Comparison of ENCODE assay signal across 8 cellular contexts in the genomic region with DNA sequence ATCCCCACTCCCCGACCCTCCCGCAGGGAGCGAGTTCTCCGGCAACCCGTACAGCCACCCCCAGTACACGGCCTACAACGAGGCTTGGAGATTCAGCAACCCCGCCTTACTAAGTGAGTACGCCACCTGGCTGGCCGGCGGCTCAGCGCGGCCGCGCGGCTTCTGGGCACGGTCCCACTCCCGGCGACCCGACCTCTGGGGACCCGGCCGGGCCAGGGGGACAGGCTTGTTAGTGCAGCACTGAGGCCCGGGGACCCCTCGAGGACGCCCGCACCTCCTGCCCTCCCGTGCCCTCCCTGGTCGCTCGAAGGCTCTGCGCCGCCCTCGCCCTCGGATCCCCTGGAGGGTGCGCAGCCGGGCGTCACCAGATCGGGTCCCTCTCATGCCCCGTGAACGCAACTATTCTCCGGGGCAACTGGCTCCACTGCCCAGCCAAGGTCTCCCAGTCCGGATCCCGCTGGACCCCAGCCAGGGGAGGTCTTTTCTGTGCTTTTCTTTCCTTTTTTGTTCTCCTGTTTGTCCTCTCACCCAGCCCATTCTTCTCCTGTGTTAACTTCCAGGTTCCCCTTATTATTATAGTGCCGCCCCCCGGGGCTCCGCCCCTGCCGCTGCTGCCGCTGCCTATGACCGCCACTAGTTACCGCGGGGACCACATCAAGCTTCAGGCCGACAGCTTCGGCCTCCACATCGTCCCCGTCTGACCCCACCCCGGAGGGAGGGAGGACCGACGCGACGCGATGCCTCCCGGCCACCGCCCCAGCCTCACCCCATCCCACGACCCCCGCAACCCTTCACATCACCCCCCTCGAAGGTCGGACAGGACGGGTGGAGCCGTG.
A peak's percentile ranks its signal among the peaks of the same experiment; 100 is the strongest.
DNase-seq lines count a peak whose midpoint lies in the region; ATAC-seq, FAIRE-seq and TF ChIP-seq lines count a peak whose summit lies in the region.

No MANE protein-coding gene starts in this region.

- no peak overlapping the region for H3K18ac ChIP-seq in mesenchymal stem cell (ENCODE audit: low read depth in 1 of 2, low read length in 2 of 2)

- H3K23ac ChIP-seq in mesenchymal stem cell (ENCODE audit: low read length in 2 of 2): no peak overlapping the region

- H3K36me3 Mint-ChIP-seq in central memory CD8-positive, alpha-beta T cell (ENCODE audit: insufficient read depth): peaks cover 4% of the 10 kb centered on the region

- H3K4me3 ChIP-seq in mesenchymal stem cell (ENCODE audit: insufficient read depth in 1 of 2, low read depth in 1 of 2, low read length in 2 of 2): peak overlapping the region in 1 of 2 experiments; percentile 36

- 0 out of 2 replicates have a peak, but pooled peaks have one; percentile 15 for TF ChIP-seq CTCF in RWPE1 (conservative IDR thresholded peaks at IDR 0.05; ENCODE audit: low read depth)

- H3K27ac Mint-ChIP-seq in central memory CD8-positive, alpha-beta T cell (ENCODE audit: low read depth): no peak overlapping the region

- no peak overlapping the region for H3K9ac ChIP-seq in mesenchymal stem cell (ENCODE audit: low read length)

- peak overlapping the region; percentile 25 for H3K4me2 ChIP-seq in mesenchymal stem cell (ENCODE audit: low read length, poor library complexity, severe bottlenecking)

- POLR2A ChIA-PET in RWPE1 (lab: Yijun Ruan, JAX; ENCODE audit: low non-redundant PET): interaction anchor here (0.7 kb wide), 1 partner anchor 488 kb away, joined by 3 read pairs; no protein-coding TSS in a partner anchor

- no peak overlapping the region for H2AK5ac ChIP-seq in mesenchymal stem cell (ENCODE audit: low read length, severe bottlenecking)

- no peak overlapping the region for H2AFZ ChIP-seq in mesenchymal stem cell (ENCODE audit: low read depth, low read length)

- peak overlapping the region; percentile 83 for H3K4me3 Mint-ChIP-seq in central memory CD8-positive, alpha-beta T cell

- peaks cover 29% of the 10 kb centered on the region for H3K4me1 Mint-ChIP-seq in central memory CD8-positive, alpha-beta T cell

- no peaks in the 10 kb centered on the region for H3K9me3 Mint-ChIP-seq in central memory CD8-positive, alpha-beta T cell

- H4K8ac ChIP-seq in mesenchymal stem cell (ENCODE audit: low read length): no peak overlapping the region

- FAIRE-seq in urothelium cell line (lab: Jason Lieb, UNC): no peak

- H3K27ac ChIP-seq in RWPE1: no peak overlapping the region
- H3K27ac ChIP-seq in mesenchymal stem cell (ENCODE audit: low read length, poor library complexity, severe bottlenecking): no peak overlapping the region

- ATAC-seq in central memory CD8-positive, alpha-beta T cell (replicated peaks; ENCODE audit: extremely low read depth, poor library complexity, severe bottlenecking): peak; percentile 41

- DNase-seq in NCI-H82 (lab: John Stamatoyannopoulos, UW) (peak; percentile 36), NCI-H82 treated with DMSO at 0.1 percent for 48 hours (lab: John Stamatoyannopoulos, UW; ENCODE audit: unreplicated experiment) (no peak), RWPE1 (ENCODE audit: low spot score) (peak; percentile 42), mesenchymal stem cell (no peak), urothelium cell line (ENCODE audit: low spot score) (peak; percentile 68), A172 (ENCODE audit: low spot score) (no peak), NCI-H128 (lab: John Stamatoyannopoulos, UW; ENCODE audit: unreplicated experiment) (no peak)
- DNase-seq in central memory CD8-positive, alpha-beta T cell (ENCODE audit: low spot score in 2 of 2): no peak

- 4% methylated on average over 54 of the region's 68 CpGs for WGBS in mesenchymal stem cell

- H3K4ac ChIP-seq in mesenchymal stem cell (ENCODE audit: low read depth in 1 of 2, low read length in 2 of 2): no peak overlapping the region

- peaks cover 28% of the 10 kb centered on the region for H3K4me1 ChIP-seq in mesenchymal stem cell (ENCODE audit: control insufficient read depth, insufficient read depth, low read depth, low read length)

- H2BK5ac ChIP-seq in mesenchymal stem cell (ENCODE audit: low read depth, low read length, poor library complexity, severe bottlenecking): no peak overlapping the region

- H3K14ac ChIP-seq in mesenchymal stem cell (ENCODE audit: low read length in 2 of 2): no peak overlapping the region

- no peak overlapping the region for H2BK120ac ChIP-seq in mesenchymal stem cell (ENCODE audit: low read depth, low read length)

- H2BK12ac ChIP-seq in mesenchymal stem cell (ENCODE audit: low read length in 2 of 2): no peak overlapping the region

- H3K79me1 ChIP-seq in mesenchymal stem cell (replicated peaks; ENCODE audit: low read length, poor library complexity, severe bottlenecking): no peaks in the 10 kb centered on the region

- H3K36me3 ChIP-seq in mesenchymal stem cell (ENCODE audit: control insufficient read depth in 1 of 2, insufficient read depth in 2 of 2, low read depth in 1 of 2, low read length in 2 of 2): no peaks in the 10 kb centered on the region

- peaks cover 97% of the 10 kb centered on the region in 2 experiments for H3K27me3 ChIP-seq in mesenchymal stem cell (ENCODE audit: control insufficient read depth in 1 of 2, insufficient read depth in 1 of 2, low read length in 2 of 2)

- H4K91ac ChIP-seq in mesenchymal stem cell (ENCODE audit: low read length): no peak overlapping the region

- no peaks in the 10 kb centered on the region for H3K9me3 ChIP-seq in mesenchymal stem cell (ENCODE audit: control insufficient read depth, low read length)

- peaks cover 39% of the 10 kb centered on the region for H3K27me3 Mint-ChIP-seq in central memory CD8-positive, alpha-beta T cell

- CTCF ChIA-PET in RWPE1 (lab: Yijun Ruan, JAX): interaction anchor here (0.7 to 1.8 kb wide), 5 partner anchors 44 to 218 kb away, joined by 3 to 7 read pairs (median 4); no protein-coding TSS in a partner anchor

- no peak overlapping the region for H2BK15ac ChIP-seq in mesenchymal stem cell (ENCODE audit: low read depth, poor library complexity, severe bottlenecking)

Comparison
In these comparisons a context has a peak if more than half of its experiments do, and no peak if none do; other contexts are left out.
1. DNase-seq: peak in NCI-H82 (single experiment), RWPE1 (single experiment) and urothelium cell line (single experiment); none in NCI-H82 treated with DMSO at 0.1 percent for 48 hours (single experiment), central memory CD8-positive, alpha-beta T cell (0 of 2), mesenchymal stem cell (single experiment), A172 (single experiment) and NCI-H128 (single experiment).